25 cellular contexts compared by ENCODE assay signal in genomic region chr22:23712256-23712655, GRCh38. TPM values are rescaled to one million over a fixed set of nuclear protein-coding genes. Genes with fewer than 3 reads are reported as not detected.
"Had no signal": no experiment of that assay in that cellular context is flagged by ENCODE, and none has a peak within 500 bp of the region (broad histone marks: within the 10 kb centered on the region; RNA-seq: fewer than 3 reads in every experiment).

No MANE protein-coding gene starts in this region.

- ATAC-seq: Right ventricle myocardium inferior, SK-N-SH treated with all-trans-retinoic acid at 6 μM for 48 hours had no signal

- DNase-seq: KBM-7, NCI-H1092, NCI-H1105 treated with DMSO at 0.1 percent for 48 hours, NCI-H1417 treated with DMSO at 0.1 percent for 48 hours, NCI-H146, NCI-H1694 treated with DMSO at 0.1 percent for 48 hours, NCI-H1930, NCI-H2081 treated with DMSO at 0.1 percent for 48 hours, NCI-H2171, NCI-H226, NCI-H446, NCI-H510A, NCI-H524 treated with DMSO at 0.1 percent for 48 hours, NCI-H69, NCI-H774, PC-9, Peyer's patch, SHP77 treated with DMSO at 0.1 percent for 48 hours, SJCRH30, T-helper 1 cell had no signal

RNA-seq across cellular contexts. Expression of gene RGL4, which starts 21.4 kb away (rescaled TPM):
- total RNA-seq: LHCN-M2, MCF 10A, PC-9, Peyer's patch, Right ventricle myocardium inferior, SJCRH30 had no signal

RNA-seq across cellular contexts. Expression of gene VPREB3, which starts 42.0 kb away (rescaled TPM):
- total RNA-seq: LHCN-M2, MCF 10A, RPMI7951 had no signal

RNA-seq across cellular contexts. Expression of gene C22orf15, which starts 50.5 kb away (rescaled TPM):
- total RNA-seq: LHCN-M2, MCF 10A, PC-9, Peyer's patch, Right ventricle myocardium inferior, RPMI7951, SJCRH30 had no signal
